Comparison of ENCODE assay signal across 17 cellular contexts in the genomic region with DNA sequence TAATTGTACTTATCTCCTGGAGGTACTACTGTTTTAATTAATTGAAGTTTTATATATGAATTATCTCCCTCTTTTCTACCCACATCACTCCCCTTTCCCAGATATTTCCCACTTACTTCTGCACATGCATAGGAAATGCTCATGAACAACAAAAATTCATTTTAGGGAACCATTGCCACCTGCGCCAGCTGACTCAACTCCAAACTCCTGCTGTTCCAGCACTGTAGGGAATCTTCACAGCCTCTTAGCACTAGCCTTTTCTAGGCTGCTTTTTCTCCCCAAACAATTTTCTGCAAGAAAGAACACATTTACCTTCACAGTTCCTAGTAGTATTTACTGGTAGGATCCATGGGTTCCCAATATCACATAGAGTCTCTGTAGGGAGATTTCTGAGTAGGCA.
A peak's percentile ranks its signal among the peaks of the same experiment; 100 is the strongest.
DNase-seq lines count a peak whose midpoint lies in the region; ATAC-seq and TF ChIP-seq lines count a peak whose summit lies in the region.
"Had no signal": no experiment of that assay in that cellular context is flagged by ENCODE, and none has a peak within 500 bp of the region (broad histone marks: within the 10 kb centered on the region; RNA-seq: fewer than 3 reads in every experiment).

No MANE protein-coding gene starts in this region.

- DNase-seq in G401 (ENCODE audit: low spot score): peak; percentile 15
- DNase-seq in NCI-H69 (lab: John Stamatoyannopoulos, UW): peak; percentile 13
- peak; percentile 25 for DNase-seq in inferior parietal cortex (ENCODE audit: extremely low spot score)
- no peak for DNase-seq in osteocyte (ENCODE audit: extremely low spot score, unreplicated experiment)
- no peak for DNase-seq in H4 (ENCODE audit: low spot score)
- DNase-seq in caudate nucleus (lab: John Stamatoyannopoulos, UW): no peak
- no peak for DNase-seq in AG08396 (ENCODE audit: low spot score)
- DNase-seq: 8988T; BE2C; C1 segment of cervical spinal cord; CD4-positive, CD25-positive, alpha-beta regulatory T cell; CD8-positive, alpha-beta memory T cell; COR-L47; DMS 273 treated with DMSO at 0.1 percent for 48 hours; GDM1; KBM-7 had no signal

- no peak for ATAC-seq in GM19463 (IDR thresholded peaks at IDR 0.05; ENCODE audit: unreplicated experiment)

- no peaks in the 10 kb centered on the region for H3K36me3 Mint-ChIP-seq in osteocyte (ENCODE audit: unreplicated experiment)
- H3K36me3 Mint-ChIP-seq: CD4-positive, CD25-positive, alpha-beta regulatory T cell had no signal

- H3K9me3 Mint-ChIP-seq in osteocyte (ENCODE audit: unreplicated experiment): peaks cover 3% of the 10 kb centered on the region

- H3K4me3 Mint-ChIP-seq in osteocyte (ENCODE audit: unreplicated experiment): no peak overlapping the region
- H3K4me3 Mint-ChIP-seq: CD4-positive, CD25-positive, alpha-beta regulatory T cell; CD8-positive, alpha-beta memory T cell had no signal

- H3K27ac ChIP-seq in caudate nucleus (ENCODE audit: low read depth, low read length): no peak overlapping the region

- in situ Hi-C loops in G401 (cut with HindIII; ENCODE audit: low sequenced_read_pairs): no loop called here

- no peak for TF ChIP-seq CTCF in osteocyte (IDR thresholded peaks at IDR 0.05)

- peak overlapping the region; percentile 68 for H3K27ac Mint-ChIP-seq in osteocyte (ENCODE audit: unreplicated experiment)
- H3K27ac Mint-ChIP-seq: CD4-positive, CD25-positive, alpha-beta regulatory T cell; CD8-positive, alpha-beta memory T cell had no signal

- H3K4me1 Mint-ChIP-seq in osteocyte (ENCODE audit: unreplicated experiment): peaks cover 27% of the 10 kb centered on the region
- H3K4me1 Mint-ChIP-seq: CD4-positive, CD25-positive, alpha-beta regulatory T cell; CD8-positive, alpha-beta memory T cell had no signal

- H3K27me3 Mint-ChIP-seq in osteocyte (ENCODE audit: unreplicated experiment): peaks cover 2% of the 10 kb centered on the region
- H3K27me3 Mint-ChIP-seq: CD4-positive, CD25-positive, alpha-beta regulatory T cell; CD8-positive, alpha-beta memory T cell had no signal

Comparison
In these comparisons a context has a peak if more than half of its experiments do, and no peak if none do; other contexts are left out.
1. DNase-seq: peak in G401 (single experiment), NCI-H69 (single experiment) and inferior parietal cortex (single experiment); none in osteocyte (single experiment), H4 (single experiment), caudate nucleus (0 of 61) and AG08396 (single experiment).